Comparison of ENCODE assay signal across 35 cellular contexts in genomic region chr7:70733115-70733514, GRCh38.
"Had no signal": no experiment of that assay in that cellular context is flagged by ENCODE, and none has a peak within 500 bp of the region (broad histone marks: within the 10 kb centered on the region; RNA-seq: fewer than 3 reads in every experiment).

No MANE protein-coding gene starts in this region.

- H3K4me1 Mint-ChIP-seq: activated CD8-positive, alpha-beta memory T cell treated with anti-CD3 and anti-CD28 coated beads, Interleukin-2, amount 10 ng/mL, durations not matched to agents 7 days and 5 days had no signal

- H3K27me3 Mint-ChIP-seq: activated B cell treated with CpG ODN at 0.5 μM for 24 hours; activated CD4-positive, alpha-beta memory T cell treated with anti-CD3 and anti-CD28 coated beads for 36 hours; activated CD8-positive, alpha-beta memory T cell treated with anti-CD3 and anti-CD28 coated beads, Interleukin-2, amount 10 ng/mL, durations not matched to agents 7 days and 5 days; activated naive CD8-positive, alpha-beta T cell treated with anti-CD3 and anti-CD28 coated beads for 36 hours; activated T-helper 17 cell treated with anti-CD3 and anti-CD28 coated beads, Interleukin-2, amount 50 U/mL, for 72 hours; central memory CD8-positive, alpha-beta T cell had no signal

- DNase-seq: activated B cell treated with CpG ODN at 0.5 μM for 24 hours; activated CD4-positive, alpha-beta memory T cell treated with anti-CD3 and anti-CD28 coated beads for 36 hours; activated CD4-positive, alpha-beta T cell treated with anti-CD3 and anti-CD28 coated beads for 4 hours; activated CD4-positive, alpha-beta T cell treated with anti-CD3 and anti-CD28 coated beads, Interleukin-2, amount 50 U/mL, for 1 hour; activated CD4-positive, CD25-positive, alpha-beta regulatory T cell treated with anti-CD3 and anti-CD28 coated beads, Interleukin-2, amount 50 U/mL, for 72 hours; activated CD8-positive, alpha-beta memory T cell treated with anti-CD3 and anti-CD28 coated beads for 24 hours; activated CD8-positive, alpha-beta memory T cell treated with anti-CD3 and anti-CD28 coated beads, Interleukin-2, amount 10 ng/mL, durations not matched to agents 7 days and 5 days; activated effector memory CD4-positive, alpha-beta T cell treated with anti-CD3 and anti-CD28 coated beads, Interleukin-2, amount 50 U/mL, for 16 hours; activated naive CD4-positive, alpha-beta T cell; activated naive CD4-positive, alpha-beta T cell treated with anti-CD3 and anti-CD28 coated beads, Interleukin-2, amount 50 U/mL, for 16 hours; activated naive CD8-positive, alpha-beta T cell treated with anti-CD3 and anti-CD28 coated beads for 36 hours; activated T-cell treated with anti-CD3 and anti-CD28 coated beads, Interleukin-2, amount 50 U/mL, for 1 hour; activated T-cell treated with anti-CD3 and anti-CD28 coated beads, Interleukin-2, amount 50 U/mL, for 72 hours; amygdala; MG63; NCI-H1048; NCI-H1105 treated with DMSO at 0.1 percent for 48 hours; NCI-H1436; NCI-H1694; NCI-H1930; NCI-H2081 treated with DMSO at 0.1 percent for 48 hours; NCI-H226; NCI-H446 treated with DMSO at 0.1 percent for 48 hours; NCI-H524; PC-3; Peyer's patch; RPMI8226; SHP77 treated with DMSO at 0.1 percent for 48 hours; SK-N-SH had no signal

- H3K36me3 Mint-ChIP-seq: activated CD4-positive, alpha-beta memory T cell treated with anti-CD3 and anti-CD28 coated beads for 36 hours; activated CD8-positive, alpha-beta memory T cell treated with anti-CD3 and anti-CD28 coated beads, Interleukin-2, amount 10 ng/mL, durations not matched to agents 7 days and 5 days; activated naive CD8-positive, alpha-beta T cell treated with anti-CD3 and anti-CD28 coated beads for 36 hours had no signal

- H3K4me3 ChIP-seq: ascending aorta, cardiac muscle cell, MG63, Peyer's patch, SJSA1 had no signal

- H3K27ac Mint-ChIP-seq: activated B cell treated with CpG ODN at 0.5 μM for 24 hours; activated CD4-positive, alpha-beta memory T cell treated with anti-CD3 and anti-CD28 coated beads for 36 hours; activated CD8-positive, alpha-beta memory T cell treated with anti-CD3 and anti-CD28 coated beads, Interleukin-2, amount 10 ng/mL, durations not matched to agents 7 days and 5 days; activated naive CD8-positive, alpha-beta T cell treated with anti-CD3 and anti-CD28 coated beads for 36 hours; activated T-cell treated with anti-CD3 and anti-CD28 coated beads, Interleukin-2, amount 50 U/mL, for 72 hours; T-helper 1 cell treated with Interleukin-12 subunit alpha and Interleukin-12 subunit beta and Interleukin-4 antibody, amounts not matched to agents 30 μg/mL and 1 μg/mL, for 36 hours had no signal

- ATAC-seq: activated CD8-positive, alpha-beta memory T cell treated with anti-CD3 and anti-CD28 coated beads, Interleukin-2, amount 10 ng/mL, durations not matched to agents 7 days and 5 days; activated T-cell treated with anti-CD3 and anti-CD28 coated beads, Interleukin-2, amount 50 U/mL, for 72 hours; activated T-helper 17 cell treated with anti-CD3 and anti-CD28 coated beads, Interleukin-2, amount 50 U/mL, for 72 hours; PC-3 had no signal

- H3K9me3 ChIP-seq: MG63, Peyer's patch, SJSA1, SK-N-SH had no signal

- H3K4me3 Mint-ChIP-seq: activated B cell treated with CpG ODN at 0.5 μM for 24 hours; activated CD4-positive, alpha-beta memory T cell treated with anti-CD3 and anti-CD28 coated beads for 36 hours; activated CD8-positive, alpha-beta memory T cell treated with anti-CD3 and anti-CD28 coated beads, Interleukin-2, amount 10 ng/mL, durations not matched to agents 7 days and 5 days; activated naive CD8-positive, alpha-beta T cell treated with anti-CD3 and anti-CD28 coated beads for 36 hours; activated T-cell treated with anti-CD3 and anti-CD28 coated beads, Interleukin-2, amount 50 U/mL, for 72 hours; activated T-helper 17 cell treated with anti-CD3 and anti-CD28 coated beads, Interleukin-2, amount 50 U/mL, for 72 hours; central memory CD8-positive, alpha-beta T cell; T-helper 1 cell treated with Interleukin-12 subunit alpha and Interleukin-12 subunit beta and Interleukin-4 antibody, amounts not matched to agents 30 μg/mL and 1 μg/mL, for 36 hours had no signal

- H3K9me3 Mint-ChIP-seq: activated naive CD8-positive, alpha-beta T cell treated with anti-CD3 and anti-CD28 coated beads for 36 hours; activated T-helper 17 cell treated with anti-CD3 and anti-CD28 coated beads, Interleukin-2, amount 50 U/mL, for 72 hours; central memory CD8-positive, alpha-beta T cell; T-helper 1 cell treated with Interleukin-12 subunit alpha and Interleukin-12 subunit beta and Interleukin-4 antibody, amounts not matched to agents 30 μg/mL and 1 μg/mL, for 36 hours had no signal
